In genomic region chr16:50278251-50278650, GRCh38 we compare ENCODE assay signal across 1 cellular context.
TF ChIP-seq lines count a peak whose summit lies in the region.

No MANE protein-coding gene starts in this region.

TF ChIP-seq in K562, 482 proteins besides CTCF, POLR2A, EP300 and RAD21 (continued from another document):
- no peak for TF ChIP-seq ZNF280B (CRISPR knock-in tag; IDR thresholded peaks at IDR 0.05)
- peak; percentile 87 for TF ChIP-seq ADNP (tag; IDR thresholded peaks at IDR 0.05)
- no peak for TF ChIP-seq MYNN (IDR thresholded peaks at IDR 0.05)
- no peak for TF ChIP-seq MYNN (CRISPR knock-in tag; IDR thresholded peaks at IDR 0.05)
- no peak for TF ChIP-seq SMC3 (conservative IDR thresholded peaks at IDR 0.05; ENCODE audit: insufficient read depth, low read depth, low read length)
- TF ChIP-seq KHSRP (IDR thresholded peaks at IDR 0.05): no peak
- TF ChIP-seq HDAC1 (IDR thresholded peaks at IDR 0.05): 0 out of 4 replicates have a peak, but pooled peaks of 1 of the 2 experiments have one; percentile 15
- no peak for TF ChIP-seq ZNF280A (IDR thresholded peaks at IDR 0.05; ENCODE audit: low read depth, partially characterized antibody)
- no peak for TF ChIP-seq ELF4 (CRISPR knock-in tag; IDR thresholded peaks at IDR 0.05)
- TF ChIP-seq ZNF707 (CRISPR knock-in tag; conservative IDR thresholded peaks at IDR 0.05): no peak
- 0 out of 4 replicates have a peak, but pooled peaks of 1 of the 2 experiments have one; percentile 45 for TF ChIP-seq RCOR1 (IDR thresholded peaks at IDR 0.05; ENCODE audit: borderline replicate concordance in 1 of 2, low read depth in 2 of 2, low read length in 2 of 2)
- TF ChIP-seq ZNF699 (CRISPR knock-in tag; IDR thresholded peaks at IDR 0.05; ENCODE audit: insufficient replicate concordance): no peak
- TF ChIP-seq CHAMP1 (IDR thresholded peaks at IDR 0.05): peak; percentile 93
- TF ChIP-seq KLF10 (CRISPR knock-in tag; IDR thresholded peaks at IDR 0.05): no peak
- no peak for TF ChIP-seq DPF2 (IDR thresholded peaks at IDR 0.05)
- TF ChIP-seq ZKSCAN3 (CRISPR knock-in tag; IDR thresholded peaks at IDR 0.05): no peak
- no peak for TF ChIP-seq ZC3H8 (IDR thresholded peaks at IDR 0.05)
- peak; percentile 45 for TF ChIP-seq RBM25 (IDR thresholded peaks at IDR 0.05; ENCODE audit: low read depth, low read length, severe bottlenecking)
- TF ChIP-seq ARNT (IDR thresholded peaks at IDR 0.05): peak in 1 of 2 experiments; percentile 43; a peak in 1 of 4 replicates
- TF ChIP-seq ZNF589 (CRISPR knock-in tag; IDR thresholded peaks at IDR 0.05; ENCODE audit: low read depth): no peak
- TF ChIP-seq SMARCA5 (IDR thresholded peaks at IDR 0.05): 0 out of 2 replicates have a peak, but pooled peaks have one; percentile 61
- TF ChIP-seq ZFX (CRISPR knock-in tag; IDR thresholded peaks at IDR 0.05): no peak
- TF ChIP-seq HDAC2 (IDR thresholded peaks at IDR 0.05): peak; percentile 69; the same call in 1 of the 2 replicates
- 0 out of 2 replicates have a peak, but pooled peaks have one; percentile 28 for TF ChIP-seq NKRF (IDR thresholded peaks at IDR 0.05; ENCODE audit: borderline replicate concordance)
- TF ChIP-seq YY1 (IDR thresholded peaks at IDR 0.05; ENCODE audit: borderline replicate concordance in 1 of 3, control insufficient read depth in 1 of 3, extremely low read depth in 1 of 3, insufficient read depth in 3 of 3, insufficient read length in 1 of 3, insufficient replicate concordance in 2 of 3, low read depth in 1 of 3, low read length in 2 of 3): no peak
